In the genomic region with DNA sequence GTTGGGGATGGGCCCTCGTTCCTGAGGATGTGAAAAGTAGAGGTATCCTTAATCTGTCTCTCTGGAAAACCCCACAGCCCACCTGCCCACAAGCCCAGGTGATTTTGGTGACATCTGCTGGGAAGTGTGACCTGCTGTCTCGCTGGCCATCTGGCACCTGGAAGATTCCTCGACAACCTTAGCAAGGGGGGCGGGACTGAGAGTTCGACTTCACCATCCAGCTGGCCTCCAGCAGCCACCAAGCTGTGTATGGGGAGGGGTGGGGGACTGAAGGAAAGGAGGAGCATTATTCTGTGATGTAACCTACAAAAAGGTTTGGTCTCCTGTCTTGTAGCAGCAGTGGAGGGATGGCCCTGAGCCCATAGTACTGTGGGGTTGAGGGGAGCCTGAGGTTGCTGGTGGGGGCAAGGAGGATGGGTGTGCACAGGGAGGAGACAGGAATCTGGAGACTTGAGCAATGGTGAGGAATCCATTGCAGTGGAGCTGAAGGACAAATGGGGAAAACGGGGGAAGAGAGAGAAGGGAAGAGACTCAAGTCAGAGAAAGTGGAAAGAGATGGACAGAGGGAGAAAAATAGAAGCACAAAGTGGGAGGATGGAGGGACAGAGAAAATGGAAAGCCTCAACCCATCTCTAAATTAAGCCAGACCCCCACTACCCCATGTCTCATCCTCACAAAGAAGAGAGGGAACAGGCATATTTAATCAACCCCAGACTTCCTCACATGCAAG, we compare ENCODE assay signal across 1 cellular context.
TF ChIP-seq lines count a peak whose summit lies in the region.

No MANE protein-coding gene starts in this region.

TF ChIP-seq in K562, 482 proteins besides CTCF, POLR2A, EP300 and RAD21 (continues in another document):
- TF ChIP-seq IFI16 (CRISPR knock-in tag; IDR thresholded peaks at IDR 0.05): no peak
- TF ChIP-seq, protein P1, sequence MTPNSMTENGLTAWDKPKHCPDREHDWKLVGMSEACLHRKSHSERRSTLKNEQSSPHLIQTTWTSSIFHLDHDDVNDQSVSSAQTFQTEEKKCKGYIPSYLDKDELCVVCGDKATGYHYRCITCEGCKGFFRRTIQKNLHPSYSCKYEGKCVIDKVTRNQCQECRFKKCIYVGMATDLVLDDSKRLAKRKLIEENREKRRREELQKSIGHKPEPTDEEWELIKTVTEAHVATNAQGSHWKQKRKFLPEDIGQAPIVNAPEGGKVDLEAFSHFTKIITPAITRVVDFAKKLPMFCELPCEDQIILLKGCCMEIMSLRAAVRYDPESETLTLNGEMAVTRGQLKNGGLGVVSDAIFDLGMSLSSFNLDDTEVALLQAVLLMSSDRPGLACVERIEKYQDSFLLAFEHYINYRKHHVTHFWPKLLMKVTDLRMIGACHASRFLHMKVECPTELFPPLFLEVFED (CRISPR knock-in tag; conservative IDR thresholded peaks at IDR 0.05): peak; percentile 94
- TF ChIP-seq ZNF146 (CRISPR knock-in tag; IDR thresholded peaks at IDR 0.05; ENCODE audit: unreplicated experiment): no peak
- no peak for TF ChIP-seq PTTG1 (tag; IDR thresholded peaks at IDR 0.05; ENCODE audit: low read depth)
- no peak for TF ChIP-seq FOS (IDR thresholded peaks at IDR 0.05; ENCODE audit: extremely low read depth, insufficient read length)
- TF ChIP-seq ZNF668 (CRISPR knock-in tag; IDR thresholded peaks at IDR 0.05): no peak
- TF ChIP-seq CSDE1 (IDR thresholded peaks at IDR 0.05): no peak
- TF ChIP-seq SP2 (IDR thresholded peaks at IDR 0.05; ENCODE audit: extremely low read depth, low read depth, low read length, poor library complexity, severe bottlenecking): no peak
- peak; percentile 35 for TF ChIP-seq NCOA4 (IDR thresholded peaks at IDR 0.05; ENCODE audit: partially characterized antibody)
- TF ChIP-seq SLC30A9 (CRISPR knock-in tag; IDR thresholded peaks at IDR 0.05): no peak
- TF ChIP-seq IRF2 (CRISPR knock-in tag; IDR thresholded peaks at IDR 0.05): 0 out of 2 replicates have a peak, but pooled peaks have one; percentile 46
- no peak for TF ChIP-seq GATA2 (CRISPR knock-in tag; IDR thresholded peaks at IDR 0.05)
- 0 out of 2 replicates have a peak, but pooled peaks have one; percentile 37 for TF ChIP-seq EHMT2 (IDR thresholded peaks at IDR 0.05)
- no peak for TF ChIP-seq SRSF9 (IDR thresholded peaks at IDR 0.05; ENCODE audit: borderline replicate concordance, low read depth, low read length)
- TF ChIP-seq TAF15 (IDR thresholded peaks at IDR 0.05; ENCODE audit: low read depth, low read length): no peak
- no peak for TF ChIP-seq WHSC1 (IDR thresholded peaks at IDR 0.05; ENCODE audit: low read length)
- TF ChIP-seq, protein P2, sequence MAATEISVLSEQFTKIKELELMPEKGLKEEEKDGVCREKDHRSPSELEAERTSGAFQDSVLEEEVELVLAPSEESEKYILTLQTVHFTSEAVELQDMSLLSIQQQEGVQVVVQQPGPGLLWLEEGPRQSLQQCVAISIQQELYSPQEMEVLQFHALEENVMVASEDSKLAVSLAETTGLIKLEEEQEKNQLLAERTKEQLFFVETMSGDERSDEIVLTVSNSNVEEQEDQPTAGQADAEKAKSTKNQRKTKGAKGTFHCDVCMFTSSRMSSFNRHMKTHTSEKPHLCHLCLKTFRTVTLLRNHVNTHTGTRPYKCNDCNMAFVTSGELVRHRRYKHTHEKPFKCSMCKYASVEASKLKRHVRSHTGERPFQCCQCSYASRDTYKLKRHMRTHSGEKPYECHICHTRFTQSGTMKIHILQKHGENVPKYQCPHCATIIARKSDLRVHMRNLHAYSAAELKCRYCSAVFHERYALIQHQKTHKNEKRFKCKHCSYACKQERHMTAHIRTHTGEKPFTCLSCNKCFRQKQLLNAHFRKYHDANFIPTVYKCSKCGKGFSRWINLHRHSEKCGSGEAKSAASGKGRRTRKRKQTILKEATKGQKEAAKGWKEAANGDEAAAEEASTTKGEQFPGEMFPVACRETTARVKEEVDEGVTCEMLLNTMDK (IDR thresholded peaks at IDR 0.05; ENCODE audit: borderline replicate concordance, insufficient read depth, low read depth, low read length, poor library complexity, severe bottlenecking): no peak
- no peak for TF ChIP-seq ZNF224 (CRISPR knock-in tag; IDR thresholded peaks at IDR 0.05)
- TF ChIP-seq ARID2 (IDR thresholded peaks at IDR 0.05): no peak
- TF ChIP-seq TCF7L2 (IDR thresholded peaks at IDR 0.05; ENCODE audit: low read depth, low read length): no peak
- TF ChIP-seq CEBPB (tag; IDR thresholded peaks at IDR 0.05): 0 out of 2 replicates have a peak, but pooled peaks have one; percentile 16
- TF ChIP-seq, protein P3, sequence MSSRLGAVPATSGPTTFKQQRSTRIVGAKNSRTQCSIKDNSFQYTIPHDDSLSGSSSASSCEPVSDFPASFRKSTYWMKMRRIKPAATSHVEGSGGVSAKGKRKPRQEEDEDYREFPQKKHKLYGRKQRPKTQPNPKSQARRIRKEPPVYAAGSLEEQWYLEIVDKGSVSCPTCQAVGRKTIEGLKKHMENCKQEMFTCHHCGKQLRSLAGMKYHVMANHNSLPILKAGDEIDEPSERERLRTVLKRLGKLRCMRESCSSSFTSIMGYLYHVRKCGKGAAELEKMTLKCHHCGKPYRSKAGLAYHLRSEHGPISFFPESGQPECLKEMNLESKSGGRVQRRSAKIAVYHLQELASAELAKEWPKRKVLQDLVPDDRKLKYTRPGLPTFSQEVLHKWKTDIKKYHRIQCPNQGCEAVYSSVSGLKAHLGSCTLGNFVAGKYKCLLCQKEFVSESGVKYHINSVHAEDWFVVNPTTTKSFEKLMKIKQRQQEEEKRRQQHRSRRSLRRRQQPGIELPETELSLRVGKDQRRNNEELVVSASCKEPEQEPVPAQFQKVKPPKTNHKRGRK (tag; IDR thresholded peaks at IDR 0.05): no peak
- TF ChIP-seq, protein P4, sequence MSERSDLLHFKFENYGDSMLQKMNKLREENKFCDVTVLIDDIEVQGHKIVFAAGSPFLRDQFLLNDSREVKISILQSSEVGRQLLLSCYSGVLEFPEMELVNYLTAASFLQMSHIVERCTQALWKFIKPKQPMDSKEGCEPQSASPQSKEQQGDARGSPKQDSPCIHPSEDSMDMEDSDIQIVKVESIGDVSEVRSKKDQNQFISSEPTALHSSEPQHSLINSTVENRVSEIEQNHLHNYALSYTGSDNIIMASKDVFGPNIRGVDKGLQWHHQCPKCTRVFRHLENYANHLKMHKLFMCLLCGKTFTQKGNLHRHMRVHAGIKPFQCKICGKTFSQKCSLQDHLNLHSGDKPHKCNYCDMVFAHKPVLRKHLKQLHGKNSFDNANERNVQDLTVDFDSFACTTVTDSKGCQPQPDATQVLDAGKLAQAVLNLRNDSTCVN (CRISPR knock-in tag; IDR thresholded peaks at IDR 0.05): 0 out of 2 replicates have a peak, but pooled peaks have one; percentile 74
- TF ChIP-seq, protein P5, sequence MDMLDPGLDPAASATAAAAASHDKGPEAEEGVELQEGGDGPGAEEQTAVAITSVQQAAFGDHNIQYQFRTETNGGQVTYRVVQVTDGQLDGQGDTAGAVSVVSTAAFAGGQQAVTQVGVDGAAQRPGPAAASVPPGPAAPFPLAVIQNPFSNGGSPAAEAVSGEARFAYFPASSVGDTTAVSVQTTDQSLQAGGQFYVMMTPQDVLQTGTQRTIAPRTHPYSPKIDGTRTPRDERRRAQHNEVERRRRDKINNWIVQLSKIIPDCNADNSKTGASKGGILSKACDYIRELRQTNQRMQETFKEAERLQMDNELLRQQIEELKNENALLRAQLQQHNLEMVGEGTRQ (CRISPR knock-in tag; IDR thresholded peaks at IDR 0.05): no peak
- TF ChIP-seq BRCA1 (IDR thresholded peaks at IDR 0.05): no peak
- TF ChIP-seq BRCA1 (CRISPR knock-in tag; IDR thresholded peaks at IDR 0.05): peak; percentile 82; the same call in 1 of the 2 replicates
- TF ChIP-seq RBM22 (IDR thresholded peaks at IDR 0.05; ENCODE audit: low read depth, low read length, poor library complexity, severe bottlenecking): no peak
- TF ChIP-seq ZNF316 (IDR thresholded peaks at IDR 0.05): no peak
- no peak for TF ChIP-seq HMG20B (CRISPR knock-in tag; IDR thresholded peaks at IDR 0.05)
- peak; percentile 70; the same call in 1 of the 2 replicates for TF ChIP-seq ELF4 (CRISPR knock-in tag; IDR thresholded peaks at IDR 0.05)
- no peak for TF ChIP-seq PHB (CRISPR knock-in tag; IDR thresholded peaks at IDR 0.05)
- TF ChIP-seq MAFF (IDR thresholded peaks at IDR 0.05; ENCODE audit: low read length): no peak
- no peak for TF ChIP-seq ZNF124 (CRISPR knock-in tag; IDR thresholded peaks at IDR 0.05)
- peak; percentile 58; the same call in 1 of the 2 replicates for TF ChIP-seq OTX1 (CRISPR knock-in tag; IDR thresholded peaks at IDR 0.05)
- TF ChIP-seq, protein P6, sequence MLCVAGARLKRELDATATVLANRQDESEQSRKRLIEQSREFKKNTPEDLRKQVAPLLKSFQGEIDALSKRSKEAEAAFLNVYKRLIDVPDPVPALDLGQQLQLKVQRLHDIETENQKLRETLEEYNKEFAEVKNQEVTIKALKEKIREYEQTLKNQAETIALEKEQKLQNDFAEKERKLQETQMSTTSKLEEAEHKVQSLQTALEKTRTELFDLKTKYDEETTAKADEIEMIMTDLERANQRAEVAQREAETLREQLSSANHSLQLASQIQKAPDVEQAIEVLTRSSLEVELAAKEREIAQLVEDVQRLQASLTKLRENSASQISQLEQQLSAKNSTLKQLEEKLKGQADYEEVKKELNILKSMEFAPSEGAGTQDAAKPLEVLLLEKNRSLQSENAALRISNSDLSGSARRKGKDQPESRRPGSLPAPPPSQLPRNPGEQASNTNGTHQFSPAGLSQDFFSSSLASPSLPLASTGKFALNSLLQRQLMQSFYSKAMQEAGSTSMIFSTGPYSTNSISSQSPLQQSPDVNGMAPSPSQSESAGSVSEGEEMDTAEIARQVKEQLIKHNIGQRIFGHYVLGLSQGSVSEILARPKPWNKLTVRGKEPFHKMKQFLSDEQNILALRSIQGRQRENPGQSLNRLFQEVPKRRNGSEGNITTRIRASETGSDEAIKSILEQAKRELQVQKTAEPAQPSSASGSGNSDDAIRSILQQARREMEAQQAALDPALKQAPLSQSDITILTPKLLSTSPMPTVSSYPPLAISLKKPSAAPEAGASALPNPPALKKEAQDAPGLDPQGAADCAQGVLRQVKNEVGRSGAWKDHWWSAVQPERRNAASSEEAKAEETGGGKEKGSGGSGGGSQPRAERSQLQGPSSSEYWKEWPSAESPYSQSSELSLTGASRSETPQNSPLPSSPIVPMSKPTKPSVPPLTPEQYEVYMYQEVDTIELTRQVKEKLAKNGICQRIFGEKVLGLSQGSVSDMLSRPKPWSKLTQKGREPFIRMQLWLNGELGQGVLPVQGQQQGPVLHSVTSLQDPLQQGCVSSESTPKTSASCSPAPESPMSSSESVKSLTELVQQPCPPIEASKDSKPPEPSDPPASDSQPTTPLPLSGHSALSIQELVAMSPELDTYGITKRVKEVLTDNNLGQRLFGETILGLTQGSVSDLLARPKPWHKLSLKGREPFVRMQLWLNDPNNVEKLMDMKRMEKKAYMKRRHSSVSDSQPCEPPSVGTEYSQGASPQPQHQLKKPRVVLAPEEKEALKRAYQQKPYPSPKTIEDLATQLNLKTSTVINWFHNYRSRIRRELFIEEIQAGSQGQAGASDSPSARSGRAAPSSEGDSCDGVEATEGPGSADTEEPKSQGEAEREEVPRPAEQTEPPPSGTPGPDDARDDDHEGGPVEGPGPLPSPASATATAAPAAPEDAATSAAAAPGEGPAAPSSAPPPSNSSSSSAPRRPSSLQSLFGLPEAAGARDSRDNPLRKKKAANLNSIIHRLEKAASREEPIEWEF (CRISPR knock-in tag; IDR thresholded peaks at IDR 0.05): no peak
- peak; percentile 91 for TF ChIP-seq LARP7 (IDR thresholded peaks at IDR 0.05)
- 0 out of 4 replicates have a peak, but pooled peaks of 1 of the 2 experiments have one; percentile 3 for TF ChIP-seq RCOR1 (IDR thresholded peaks at IDR 0.05; ENCODE audit: borderline replicate concordance in 1 of 2, low read depth in 2 of 2, low read length in 2 of 2)
- TF ChIP-seq KDM4B (IDR thresholded peaks at IDR 0.05; ENCODE audit: borderline replicate concordance in 2 of 2, low read depth in 1 of 2): no peak
- no peak for TF ChIP-seq ZNF75A (CRISPR knock-in tag; IDR thresholded peaks at IDR 0.05)
- TF ChIP-seq STAG1 (CRISPR knock-in tag; IDR thresholded peaks at IDR 0.05; ENCODE audit: borderline replicate concordance): no peak
- TF ChIP-seq, protein P7, sequence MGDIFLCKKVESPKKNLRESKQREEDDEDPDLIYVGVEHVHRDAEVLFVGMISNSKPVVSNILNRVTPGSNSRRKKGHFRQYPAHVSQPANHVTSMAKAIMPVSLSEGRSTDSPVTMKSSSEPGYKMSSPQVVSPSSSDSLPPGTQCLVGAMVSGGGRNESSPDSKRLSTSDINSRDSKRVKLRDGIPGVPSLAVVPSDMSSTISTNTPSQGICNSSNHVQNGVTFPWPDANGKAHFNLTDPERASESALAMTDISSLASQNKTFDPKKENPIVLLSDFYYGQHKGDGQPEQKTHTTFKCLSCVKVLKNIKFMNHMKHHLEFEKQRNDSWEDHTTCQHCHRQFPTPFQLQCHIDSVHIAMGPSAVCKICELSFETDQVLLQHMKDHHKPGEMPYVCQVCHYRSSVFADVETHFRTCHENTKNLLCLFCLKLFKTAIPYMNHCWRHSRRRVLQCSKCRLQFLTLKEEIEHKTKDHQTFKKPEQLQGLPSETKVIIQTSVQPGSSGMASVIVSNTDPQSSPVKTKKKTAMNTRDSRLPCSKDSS (IDR thresholded peaks at IDR 0.05; ENCODE audit: low read depth, partially characterized antibody): peak; percentile 5
- no peak for TF ChIP-seq MEF2D (tag; conservative IDR thresholded peaks at IDR 0.05; ENCODE audit: low read depth)
- TF ChIP-seq KDM5B (IDR thresholded peaks at IDR 0.05; ENCODE audit: insufficient replicate concordance, low read depth, low read length): no peak
- TF ChIP-seq ZNF780A (CRISPR knock-in tag; IDR thresholded peaks at IDR 0.05): no peak
- TF ChIP-seq, protein P8, sequence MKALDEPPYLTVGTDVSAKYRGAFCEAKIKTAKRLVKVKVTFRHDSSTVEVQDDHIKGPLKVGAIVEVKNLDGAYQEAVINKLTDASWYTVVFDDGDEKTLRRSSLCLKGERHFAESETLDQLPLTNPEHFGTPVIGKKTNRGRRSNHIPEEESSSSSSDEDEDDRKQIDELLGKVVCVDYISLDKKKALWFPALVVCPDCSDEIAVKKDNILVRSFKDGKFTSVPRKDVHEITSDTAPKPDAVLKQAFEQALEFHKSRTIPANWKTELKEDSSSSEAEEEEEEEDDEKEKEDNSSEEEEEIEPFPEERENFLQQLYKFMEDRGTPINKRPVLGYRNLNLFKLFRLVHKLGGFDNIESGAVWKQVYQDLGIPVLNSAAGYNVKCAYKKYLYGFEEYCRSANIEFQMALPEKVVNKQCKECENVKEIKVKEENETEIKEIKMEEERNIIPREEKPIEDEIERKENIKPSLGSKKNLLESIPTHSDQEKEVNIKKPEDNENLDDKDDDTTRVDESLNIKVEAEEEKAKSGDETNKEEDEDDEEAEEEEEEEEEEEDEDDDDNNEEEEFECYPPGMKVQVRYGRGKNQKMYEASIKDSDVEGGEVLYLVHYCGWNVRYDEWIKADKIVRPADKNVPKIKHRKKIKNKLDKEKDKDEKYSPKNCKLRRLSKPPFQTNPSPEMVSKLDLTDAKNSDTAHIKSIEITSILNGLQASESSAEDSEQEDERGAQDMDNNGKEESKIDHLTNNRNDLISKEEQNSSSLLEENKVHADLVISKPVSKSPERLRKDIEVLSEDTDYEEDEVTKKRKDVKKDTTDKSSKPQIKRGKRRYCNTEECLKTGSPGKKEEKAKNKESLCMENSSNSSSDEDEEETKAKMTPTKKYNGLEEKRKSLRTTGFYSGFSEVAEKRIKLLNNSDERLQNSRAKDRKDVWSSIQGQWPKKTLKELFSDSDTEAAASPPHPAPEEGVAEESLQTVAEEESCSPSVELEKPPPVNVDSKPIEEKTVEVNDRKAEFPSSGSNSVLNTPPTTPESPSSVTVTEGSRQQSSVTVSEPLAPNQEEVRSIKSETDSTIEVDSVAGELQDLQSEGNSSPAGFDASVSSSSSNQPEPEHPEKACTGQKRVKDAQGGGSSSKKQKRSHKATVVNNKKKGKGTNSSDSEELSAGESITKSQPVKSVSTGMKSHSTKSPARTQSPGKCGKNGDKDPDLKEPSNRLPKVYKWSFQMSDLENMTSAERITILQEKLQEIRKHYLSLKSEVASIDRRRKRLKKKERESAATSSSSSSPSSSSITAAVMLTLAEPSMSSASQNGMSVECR (CRISPR knock-in tag; IDR thresholded peaks at IDR 0.05): peak; percentile 34; the same call in 1 of the 2 replicates
